7 cellular contexts compared by ENCODE assay signal in the genomic region with DNA sequence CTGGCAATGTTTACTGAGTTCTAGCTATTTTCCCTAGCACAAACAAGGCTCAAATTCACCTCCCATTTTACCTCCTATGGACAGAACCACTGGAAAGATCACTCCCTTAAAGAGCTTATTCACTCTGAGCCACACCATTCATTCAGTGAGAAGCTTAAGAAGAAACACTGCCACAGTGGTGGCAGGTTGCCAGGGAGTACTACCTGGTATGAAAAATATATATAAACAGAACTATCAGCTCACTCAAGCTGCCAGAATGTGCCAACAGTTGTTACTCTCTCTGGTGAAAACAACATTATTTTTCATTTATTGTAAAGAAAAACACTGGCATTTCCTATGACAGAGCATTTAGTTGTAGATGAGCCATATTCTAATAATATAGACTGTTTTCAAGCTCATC. TPM values are rescaled to one million over a fixed set of nuclear protein-coding genes. Genes with fewer than 3 reads are reported as not detected.
"Had no signal": no experiment of that assay in that cellular context is flagged by ENCODE, and none has a peak within 500 bp of the region (broad histone marks: within the 10 kb centered on the region; RNA-seq: fewer than 3 reads in every experiment).

No MANE protein-coding gene starts in this region.

RNA-seq across cellular contexts. Expression of a gene that starts 31.2 kb away (rescaled TPM):
- total RNA-seq: GM23248, H4, H7, HepG2, HFFc6, HT1080 had no signal
- polyA plus RNA-seq: GM23248, IgD-negative memory B cell had no signal
